ENCODE assay signal across 13 cellular contexts in the genomic region with DNA sequence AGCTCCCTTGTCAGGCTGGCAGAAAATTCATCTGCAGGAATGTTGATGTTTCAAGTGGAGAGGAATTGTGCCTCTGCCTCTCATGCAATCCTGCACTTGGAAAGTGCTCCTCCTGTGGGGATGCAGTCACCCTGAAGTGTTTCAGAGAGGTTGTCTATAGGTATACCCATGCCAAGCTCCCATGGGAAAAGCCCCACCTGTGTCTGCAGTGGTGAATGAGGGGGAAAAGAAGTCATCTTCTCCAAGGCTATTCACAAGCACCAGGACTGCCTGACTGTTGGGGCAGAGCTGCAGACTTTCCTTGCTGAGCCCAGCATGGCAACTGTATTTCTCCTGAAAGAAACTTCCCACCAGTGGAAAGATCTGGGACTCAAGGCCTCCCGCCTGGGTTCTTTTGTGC. TPM values are rescaled to one million over a fixed set of nuclear protein-coding genes. Genes with fewer than 3 reads are reported as not detected.
"Had no signal": no experiment of that assay in that cellular context is flagged by ENCODE, and none has a peak within 500 bp of the region (broad histone marks: within the 10 kb centered on the region; RNA-seq: fewer than 3 reads in every experiment).

No MANE protein-coding gene starts in this region.

- H3K36me3 ChIP-seq: WERI-Rb-1 had no signal

- DNase-seq: activated CD4-positive, alpha-beta T cell treated with anti-CD3 and anti-CD28 coated beads, Interleukin-2, amount 50 U/mL, for 1 hour; activated CD8-positive, alpha-beta memory T cell treated with anti-CD3 and anti-CD28 coated beads, Interleukin-2, amount 50 U/mL, for 4 hours; activated T-cell treated with anti-CD3 and anti-CD28 coated beads, Interleukin-2, amount 50 U/mL, for 1 hour; aorta; NCI-H187 treated with DMSO at 0.1 percent for 48 hours; NCI-H446; NCI-H524; SIG-M5; T-helper 17 cell; T-helper 9 cell; WERI-Rb-1 had no signal

- H3K27ac ChIP-seq: WERI-Rb-1 had no signal

RNA-seq across cellular contexts. Expression of gene GPR22, which starts 35.5 kb away (rescaled TPM):
- total RNA-seq: activated CD4-positive, alpha-beta T cell treated with anti-CD3 and anti-CD28 coated beads for 36 hours; activated CD8-positive, alpha-beta T cell treated with anti-CD3 and anti-CD28 coated beads for 36 hours; aorta; T-helper 17 cell had no signal
